ENCODE assay signal across 23 cellular contexts in the genomic region with DNA sequence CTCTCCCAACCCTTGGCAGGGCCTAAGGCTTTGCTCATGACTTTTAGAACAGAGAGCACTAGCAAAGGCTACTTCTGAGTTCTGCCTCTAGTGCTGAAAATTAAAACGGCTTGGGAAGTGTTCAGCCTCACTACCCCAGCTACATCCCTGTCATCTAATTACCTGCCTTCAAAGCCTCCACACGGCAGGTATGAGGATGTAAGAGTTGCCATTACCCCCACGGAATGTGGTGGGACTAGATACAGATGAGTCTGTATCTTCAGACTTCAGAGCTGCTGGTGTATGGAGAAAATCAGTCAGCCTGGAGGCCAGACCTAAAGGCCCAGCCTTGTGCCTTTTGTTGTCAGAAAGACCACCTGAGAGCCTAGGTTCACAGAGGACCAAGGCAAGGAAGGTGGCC.
"Had no signal": no experiment of that assay in that cellular context is flagged by ENCODE, and none has a peak within 500 bp of the region (broad histone marks: within the 10 kb centered on the region; RNA-seq: fewer than 3 reads in every experiment).

No MANE protein-coding gene starts in this region.

- H3K4me3 ChIP-seq: colonic mucosa, coronary artery, dorsolateral prefrontal cortex, esophagus muscularis mucosa, esophagus squamous epithelium, gastrocnemius medialis, gastroesophageal sphincter, heart left ventricle, heart right ventricle had no signal

- H3K36me3 ChIP-seq: colonic mucosa, esophagus muscularis mucosa, esophagus squamous epithelium, gastrocnemius medialis, gastroesophageal sphincter, heart left ventricle, heart right ventricle had no signal

- DNase-seq: colonic mucosa; cortex of kidney; dermis blood vessel endothelial cell; dorsolateral prefrontal cortex; effector CD4-positive, alpha-beta T cell; effector CD8-positive, alpha-beta T cell; effector memory CD4-positive, alpha-beta T cell; effector memory CD8-positive, alpha-beta T cell; endodermal cell; erythroblast; esophagus squamous epithelium; foreskin keratinocyte; foreskin melanocyte; gastrocnemius medialis; glutamatergic neuron; head of caudate nucleus; heart left ventricle; heart right ventricle had no signal

- H3K27me3 ChIP-seq: colonic mucosa, dorsolateral prefrontal cortex, esophagus muscularis mucosa, foreskin keratinocyte, gastrocnemius medialis had no signal

- ATAC-seq: effector memory CD8-positive, alpha-beta T cell; esophagus mucosa; foreskin keratinocyte; gastrocnemius medialis; gastroesophageal sphincter; heart left ventricle; heart right ventricle had no signal

- H3K9me3 ChIP-seq: colonic mucosa, esophagus muscularis mucosa, esophagus squamous epithelium, gastrocnemius medialis, gastroesophageal sphincter, heart left ventricle, heart right ventricle had no signal

- H3K27ac ChIP-seq: colonic mucosa, coronary artery, dorsolateral prefrontal cortex, epithelial cell of prostate, esophagus muscularis mucosa, esophagus squamous epithelium, foreskin keratinocyte, gastrocnemius medialis, gastroesophageal sphincter, heart left ventricle, heart right ventricle had no signal

- H3K4me1 ChIP-seq: colonic mucosa, foreskin keratinocyte had no signal
